Comparison of ENCODE assay signal across 23 cellular contexts in genomic region chr9:95207403-95207802, GRCh38.
A peak's percentile ranks its signal among the peaks of the same experiment; 100 is the strongest.
DNase-seq lines count a peak whose midpoint lies in the region; TF ChIP-seq lines count a peak whose summit lies in the region.
"Had no signal": no experiment of that assay in that cellular context is flagged by ENCODE, and none has a peak within 500 bp of the region (broad histone marks: within the 10 kb centered on the region; RNA-seq: fewer than 3 reads in every experiment).

No MANE protein-coding gene starts in this region.

- H3K9ac ChIP-seq in neuronal stem cell (ENCODE audit: low read depth, low read length, poor library complexity), result no peak overlapping the region
- H3K9ac ChIP-seq: BLaER1, GM23248 had no signal

- H2BK120ac ChIP-seq in neuronal stem cell (ENCODE audit: low read depth, low read length), result no peak overlapping the region

- no peak overlapping the region for H2BK15ac ChIP-seq in neuronal stem cell (ENCODE audit: low read length)

- POLR2A ChIA-PET in Caco-2 (lab: Charles Lee), result no interaction called here

- no peaks in the 10 kb centered on the region for H3K9me3 Mint-ChIP-seq in Caco-2 (ENCODE audit: unreplicated experiment)
- H3K9me3 Mint-ChIP-seq: CD4-positive, alpha-beta T cell had no signal

- peak overlapping the region; percentile 73 for H3K4me2 ChIP-seq in hepatocyte
- H3K4me2 ChIP-seq in neuronal stem cell (ENCODE audit: insufficient read depth, low read length, poor library complexity, severe bottlenecking), result no peak overlapping the region
- H3K4me2 ChIP-seq: BLaER1 had no signal

- H3K4me1 ChIP-seq in Caco-2 (peaks cover 38% of the 10 kb centered on the region), SJSA1 (replicated peaks) (peaks cover 28% of the 10 kb centered on the region), hepatocyte (ENCODE audit: insufficient read depth) (peaks cover 20% of the 10 kb centered on the region), neuronal stem cell (ENCODE audit: control insufficient read depth in 2 of 2, insufficient read depth in 1 of 2, low read depth in 1 of 2, low read length in 2 of 2) (peaks cover 8 to 16% of the 10 kb centered on the region in 2 donors), testis (peaks cover 12% of the 10 kb centered on the region)

- H3K36me3 ChIP-seq in Caco-2 (ENCODE audit: control insufficient read depth, insufficient read depth, low read length) (no peaks in the 10 kb centered on the region), SJSA1 (no peaks in the 10 kb centered on the region), hepatocyte (replicated peaks; ENCODE audit: insufficient read depth, low read depth) (no peaks in the 10 kb centered on the region), neuronal stem cell (replicated peaks in 1 of 2; ENCODE audit: control insufficient read depth in 2 of 2, insufficient read depth in 2 of 2, low read length in 2 of 2) (no peaks in the 10 kb centered on the region), testis (ENCODE audit: low read depth, missing control alignments) (no peaks in the 10 kb centered on the region)
- H3K36me3 ChIP-seq: BLaER1, HAP-1 had no signal

- H3K4me1 Mint-ChIP-seq in Caco-2 (ENCODE audit: low read depth, unreplicated experiment), result peaks cover 31% of the 10 kb centered on the region

- intact Hi-C loops in Caco-2 (cut with micrococcal nuclease; ENCODE audit: unreplicated experiment) (loop anchor here (1.0 to 2.0 kb wide), 2 partner anchors 17 to 62 kb away; no protein-coding TSS in a partner anchor), testis (cut with DNase I; ENCODE audit: low total_unique reads) (no loop called here)

- CTCF ChIA-PET in Caco-2 (lab: Charles Lee), result no interaction called here

- H3K9me2 ChIP-seq in hepatocyte (replicated peaks; ENCODE audit: insufficient read depth), result no peaks in the 10 kb centered on the region

- TF ChIP-seq CTCF in Caco-2 (IDR thresholded peaks at IDR 0.05; ENCODE audit: insufficient read depth in 1 of 2, low read depth in 1 of 2, low read length in 1 of 2, severe bottlenecking in 1 of 2, unreplicated experiment in 1 of 2) (no peak), hepatocyte (IDR thresholded peaks at IDR 0.05; ENCODE audit: poor library complexity) (no peak), testis (IDR thresholded peaks at IDR 0.05) (no peak)

- no peaks in the 10 kb centered on the region for H3K79me1 ChIP-seq in neuronal stem cell (ENCODE audit: low read depth, low read length)

- H4K20me1 ChIP-seq in hepatocyte (ENCODE audit: insufficient read depth, poor library complexity, severe bottlenecking), result no peaks in the 10 kb centered on the region
- H4K20me1 ChIP-seq: BLaER1 had no signal

- H3K27ac Mint-ChIP-seq in Caco-2 (ENCODE audit: unreplicated experiment), result peak overlapping the region; percentile 84
- H3K27ac Mint-ChIP-seq: CD4-positive, alpha-beta T cell had no signal

- no peak overlapping the region for H2BK12ac ChIP-seq in neuronal stem cell (ENCODE audit: low read length)

- BruUV-seq in Caco-2 (replicated peaks; lab: Mats Ljungman, UMichigan), result no TSS peak

- H2AFZ ChIP-seq in hepatocyte, result no peak overlapping the region
- H2AFZ ChIP-seq in neuronal stem cell (ENCODE audit: low read length), result no peak overlapping the region
- H2AFZ ChIP-seq: GM23248 had no signal

- 56% methylated on average over 4 of the region's 4 CpGs for WGBS in hepatocyte (ENCODE audit: low lambda C conversion rate, missing lambda C conversion rate)
- WGBS in neuronal stem cell (ENCODE audit: extremely low coverage in 2 of 2, insufficient read length in 2 of 2, insufficient replicate concordance in 1 of 2), 2 donors, result no CpG with 5 or more reads among the region's 4 CpGs
- WGBS in testis, 2 donors, result 91% methylated on average over 4 of the region's 4 CpGs

- no peak overlapping the region for H2AK5ac ChIP-seq in neuronal stem cell (ENCODE audit: low read depth, low read length)

- H3K9me3 ChIP-seq in Caco-2 (no peaks in the 10 kb centered on the region), SJSA1 (replicated peaks) (no peaks in the 10 kb centered on the region), hepatocyte (ENCODE audit: low read depth) (no peaks in the 10 kb centered on the region), neuronal stem cell (replicated peaks in 1 of 2; ENCODE audit: control insufficient read depth in 2 of 2, insufficient read depth in 1 of 2, low read depth in 1 of 2, low read length in 2 of 2) (no peaks in the 10 kb centered on the region), testis (no peaks in the 10 kb centered on the region)
- H3K9me3 ChIP-seq: BLaER1, HAP-1 had no signal

- no peaks in the 10 kb centered on the region for H3K27me3 ChIP-seq in Caco-2 (replicated peaks; ENCODE audit: control insufficient read depth, insufficient read depth, low read length)
- no peaks in the 10 kb centered on the region for H3K27me3 ChIP-seq in SJSA1 (replicated peaks)
- H3K27me3 ChIP-seq in hepatocyte, result no peaks in the 10 kb centered on the region
- no peaks in the 10 kb centered on the region for H3K27me3 ChIP-seq in neuronal stem cell (ENCODE audit: control insufficient read depth in 3 of 3, insufficient read depth in 3 of 3, low read depth in 1 of 3, low read length in 3 of 3)
- H3K27me3 ChIP-seq in testis, result no peaks in the 10 kb centered on the region
- H3K27me3 ChIP-seq: BLaER1 had no signal

- TF ChIP-seq POLR2A in testis (IDR thresholded peaks at IDR 0.05), result no peak

- no peak overlapping the region for H4K8ac ChIP-seq in neuronal stem cell (ENCODE audit: low read depth, low read length)

- no peak overlapping the region for H3K14ac ChIP-seq in neuronal stem cell (ENCODE audit: low read length)

- H3K4me3 Mint-ChIP-seq in Caco-2 (ENCODE audit: unreplicated experiment), result peak overlapping the region; percentile 66
- H3K4me3 Mint-ChIP-seq: CD4-positive, alpha-beta T cell had no signal

- H3K4ac ChIP-seq in neuronal stem cell (ENCODE audit: low read length), result no peak overlapping the region

- H3K27me3 Mint-ChIP-seq in Caco-2 (ENCODE audit: insufficient read depth, unreplicated experiment), result no peaks in the 10 kb centered on the region
- H3K27me3 Mint-ChIP-seq: CD4-positive, alpha-beta T cell had no signal

- H3K18ac ChIP-seq in neuronal stem cell (ENCODE audit: low read length), result peak overlapping the region; percentile 5

- H2BK5ac ChIP-seq in neuronal stem cell (ENCODE audit: low read length), result no peak overlapping the region

- H3K27ac ChIP-seq in SJSA1 (0 out of 2 replicates have a peak overlapping the region, but pooled peaks have one; percentile 69), hepatocyte (peak overlapping the region; percentile 67), neuronal stem cell (replicated peaks; ENCODE audit: low read length) (no peak overlapping the region), testis (no peak overlapping the region)
- H3K27ac ChIP-seq: BLaER1, GM23248 had no signal

- H3K4me3 ChIP-seq in Caco-2 (ENCODE audit: low read depth, low read length) (no peak overlapping the region), SJSA1 (no peak overlapping the region), hepatocyte (no peak overlapping the region), neuronal stem cell (ENCODE audit: low read length in 2 of 2) (no peak overlapping the region), testis (no peak overlapping the region)
- H3K4me3 ChIP-seq: BLaER1, GM23248, HAP-1 had no signal

- H3K79me2 ChIP-seq in hepatocyte, result peaks cover 24% of the 10 kb centered on the region

- no peak overlapping the region for H3K23ac ChIP-seq in neuronal stem cell (ENCODE audit: low read depth, low read length, poor library complexity)

- DNase-seq in Caco-2 (peak; percentile 57 to 73), SJSA1 (ENCODE audit: low read depth in 1 of 2, low spot score in 2 of 2) (peak in 1 of 2 experiments; percentile 18), hepatocyte (ENCODE audit: low spot score) (no peak), neuronal stem cell (ENCODE audit: low spot score) (no peak), amniotic stem cell (lab: John Stamatoyannopoulos, UW) (no peak), testis (no peak), NCI-H1105 (lab: John Stamatoyannopoulos, UW) (no peak), OCI-M2 (lab: John Stamatoyannopoulos, UW; ENCODE audit: unreplicated experiment) (no peak)
- DNase-seq: CD4-positive, alpha-beta T cell; COR-L47; DMS153; GM23248; MM.1S; NCI-H1092; NCI-H1436 treated with DMSO at 0.1 percent for 48 hours; NCI-H2029; NCI-H2227 treated with DMSO at 0.1 percent for 48 hours; NCI-H510A treated with DMSO at 0.1 percent for 48 hours; NCI-H774; NK-92 treated with Interleukin-12 subunit alpha and Interleukin-12 subunit beta, amount 100 ng/mL, for 24 hours; SIG-M5 had no signal

- H3K36me3 Mint-ChIP-seq in Caco-2 (ENCODE audit: insufficient read depth, unreplicated experiment), result no peaks in the 10 kb centered on the region

- H4K91ac ChIP-seq in neuronal stem cell (ENCODE audit: low read depth, low read length, poor library complexity), result no peak overlapping the region

Comparison
In these comparisons a context has a peak if more than half of its experiments do, and no peak if none do; other contexts are left out.
1. DNase-seq: peak in Caco-2 (2 of 2); none in hepatocyte (single experiment), neuronal stem cell (single experiment), amniotic stem cell (single experiment), testis (single experiment), NCI-H1105 (single experiment) and OCI-M2 (single experiment).
2. H3K27ac ChIP-seq: peak in SJSA1 (single experiment) and hepatocyte (single experiment); none in neuronal stem cell (single experiment) and testis (0 of 2).